1 cellular context compared by ENCODE assay signal in genomic region chr21:42854246-42855010, GRCh38.
TF ChIP-seq lines count a peak whose summit lies in the region.

No MANE protein-coding gene starts in this region.

TF ChIP-seq in WTC11, 78 proteins besides CTCF, POLR2A, EP300 and RAD21 (continued from another document):
- TF ChIP-seq AFF4 (CRISPR knock-in tag; IDR thresholded peaks at IDR 0.05; ENCODE audit: borderline replicate concordance) (no peak), E2F4 (CRISPR knock-in tag; IDR thresholded peaks at IDR 0.05; ENCODE audit: borderline replicate concordance, low read depth) (no peak), SMAD4 (CRISPR knock-in tag; IDR thresholded peaks at IDR 0.05) (no peak), ETV6 (CRISPR knock-in tag; IDR thresholded peaks at IDR 0.05) (no peak)
